1 cellular context compared by ENCODE assay signal in the genomic region with DNA sequence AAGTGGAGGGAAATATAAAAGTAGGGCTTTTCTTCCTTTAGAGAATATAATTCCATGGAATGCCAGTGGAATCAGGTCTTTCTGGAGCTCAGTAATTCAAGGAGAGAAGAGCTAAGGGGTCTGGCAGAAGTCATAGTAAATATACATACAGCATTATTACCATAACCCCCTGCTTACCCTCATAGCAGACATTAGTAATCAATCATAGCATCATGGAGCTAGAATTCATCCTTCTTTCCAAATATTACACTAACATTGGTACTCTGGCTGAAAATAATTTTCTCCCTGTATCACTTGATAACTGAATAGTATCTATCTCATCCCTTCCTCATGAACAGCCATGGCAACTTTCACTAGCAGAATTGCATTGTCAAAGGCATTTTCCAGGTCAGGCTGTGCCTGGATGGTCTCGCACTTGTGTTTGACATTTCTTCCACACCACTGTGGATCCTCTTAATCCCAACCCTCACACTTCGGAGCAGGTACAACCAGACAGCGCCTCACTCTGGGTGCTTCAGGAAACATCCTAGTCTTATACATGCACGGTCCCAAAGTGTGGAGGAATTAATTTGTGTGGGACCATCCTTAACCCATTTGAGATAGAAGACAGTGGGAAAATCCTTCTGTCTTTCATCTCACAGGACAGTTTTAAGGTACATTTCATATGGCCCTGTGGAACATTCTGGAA.
TF ChIP-seq lines count a peak whose summit lies in the region.

No MANE protein-coding gene starts in this region.

TF ChIP-seq in H1, 55 proteins besides CTCF, POLR2A, EP300 and RAD21 (continued from another document):
- TF ChIP-seq BRCA1 (IDR thresholded peaks at IDR 0.05; ENCODE audit: low read depth, low read length): no peak
- TF ChIP-seq KDM1A (IDR thresholded peaks at IDR 0.05; ENCODE audit: borderline replicate concordance, low read length): no peak
- TF ChIP-seq SIRT6 (IDR thresholded peaks at IDR 0.05; ENCODE audit: low read length): no peak
- TF ChIP-seq FOSL1 (IDR thresholded peaks at IDR 0.05; ENCODE audit: insufficient read depth, low read depth, low read length): no peak
- no peak for TF ChIP-seq CHD2 (IDR thresholded peaks at IDR 0.05; ENCODE audit: low read length)
